Comparison of ENCODE assay signal across 7 cellular contexts in genomic region chr3:196502775-196503181, GRCh38.
DNase-seq lines count a peak whose midpoint lies in the region; ATAC-seq and TF ChIP-seq lines count a peak whose summit lies in the region.

No MANE protein-coding gene starts in this region.

- H3K27me3 ChIP-seq in mucosa of rectum (ENCODE audit: control insufficient read depth in 2 of 2, insufficient read depth in 2 of 2, low read length in 2 of 2): no peaks in the 10 kb centered on the region

- H3K4me1 ChIP-seq in mucosa of rectum (ENCODE audit: control insufficient read depth in 2 of 2, insufficient read depth in 2 of 2, low read length in 2 of 2): peaks cover 0 to 10% of the 10 kb centered on the region in 2 donors

- DNase-seq in GM13976 (ENCODE audit: low spot score) (peak; percentile 47), NOMO-1 treated with dmso at 0.1 percent for 144 hours (lab: John Stamatoyannopoulos, UW; ENCODE audit: unreplicated experiment) (peak; percentile 68), activated T-cell treated with anti-CD3 and anti-CD28 coated beads for 4 hours (peak; percentile 38), erythroblast (lab: John Stamatoyannopoulos, UW) (peak; percentile 51 to 71)
- peak; percentile 23 to 45 for DNase-seq in stimulated activated CD8-positive, alpha-beta memory T cell treated with anti-CD3 and anti-CD28 coated beads, Interleukin-7, amount 100 ng/mL, for 48 hours (ENCODE audit: extremely low read depth in 1 of 2, low read depth in 1 of 2)

- peak overlapping the region; percentile 83 to 99 for H3K4me3 ChIP-seq in mucosa of rectum (ENCODE audit: low read length in 2 of 2)

- H3K9ac ChIP-seq in mucosa of rectum (ENCODE audit: low read depth in 1 of 2, low read length in 2 of 2): peak overlapping the region; percentile 82 to 97

- in situ Hi-C loops in GM13976 (cut with MboI; ENCODE audit: low sequenced_read_pairs, unreplicated experiment): no loop called here

- no peak for TF ChIP-seq POLR2A in erythroblast (IDR thresholded peaks at IDR 0.05; ENCODE audit: low read length)

- H3K36me3 ChIP-seq in mucosa of rectum (ENCODE audit: control insufficient read depth in 2 of 2, insufficient read depth in 2 of 2, low read length in 2 of 2): peaks cover 0 to 7% of the 10 kb centered on the region in 2 donors

- H3K27ac ChIP-seq in mucosa of rectum (ENCODE audit: low read depth in 2 of 2, low read length in 2 of 2): peak overlapping the region; percentile 95 to 96

- ATAC-seq in HG02981 (IDR thresholded peaks at IDR 0.05; ENCODE audit: unreplicated experiment): peak; percentile 18

- TF ChIP-seq CTCF in GM13976 (IDR thresholded peaks at IDR 0.05; ENCODE audit: borderline replicate concordance, control extremely low read depth, extremely low read depth, insufficient read depth, missing control alignments): no peak

- H3K9me3 ChIP-seq in mucosa of rectum (ENCODE audit: control insufficient read depth in 2 of 2, low read length in 2 of 2): no peaks in the 10 kb centered on the region

Comparison
In these comparisons a context has a peak if more than half of its experiments do, and no peak if none do; other contexts are left out.
1. Peak in every context shown above with its lines: DNase-seq, ATAC-seq, H3K4me3 ChIP-seq and H3K27ac ChIP-seq.